Comparison of ENCODE assay signal across 25 cellular contexts in the genomic region with DNA sequence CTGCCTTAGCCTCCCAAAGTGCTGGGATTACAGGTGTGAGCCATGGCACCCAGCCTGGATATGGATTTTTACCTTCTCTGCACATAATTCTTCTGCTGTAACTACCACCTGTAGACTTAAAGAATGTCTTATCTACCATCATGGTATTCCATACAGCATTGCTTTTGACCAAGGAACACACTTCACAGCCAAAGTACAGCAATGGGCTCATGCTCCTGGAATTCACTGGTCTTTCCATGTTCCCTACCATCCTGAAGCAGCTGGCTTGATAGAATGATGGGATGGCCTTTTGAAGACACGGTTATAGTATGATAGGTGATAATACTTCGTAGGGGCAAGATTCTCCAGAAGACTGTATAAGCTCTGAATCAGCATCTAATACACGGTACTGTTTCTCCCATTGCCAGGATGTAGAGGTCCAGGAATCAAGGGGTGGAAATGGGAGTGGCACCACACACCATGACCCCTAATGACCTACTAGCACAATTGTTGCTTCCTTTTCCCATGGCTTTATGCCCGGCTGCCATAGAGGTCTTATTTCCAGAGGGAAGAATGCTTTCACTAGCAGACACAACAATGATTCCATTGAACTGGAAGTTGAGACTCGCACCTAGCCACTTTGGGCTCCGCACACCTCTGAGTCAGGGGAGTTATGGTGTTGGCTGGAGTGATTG.
"Had no signal": no experiment of that assay in that cellular context is flagged by ENCODE, and none has a peak within 500 bp of the region (broad histone marks: within the 10 kb centered on the region; RNA-seq: fewer than 3 reads in every experiment).

No MANE protein-coding gene starts in this region.

- FAIRE-seq: keratinocyte, pancreas had no signal

- H3K36me3 ChIP-seq: colonic mucosa, esophagus muscularis mucosa, pancreas, prostate gland, WERI-Rb-1 had no signal

- H3K27ac ChIP-seq: colonic mucosa, esophagus muscularis mucosa, foreskin keratinocyte, pancreas, prostate gland, testis, WERI-Rb-1 had no signal

- H3K4me1 ChIP-seq: colonic mucosa, esophagus muscularis mucosa, foreskin keratinocyte, pancreas, prostate gland, testis had no signal

- ATAC-seq: activated CD4-positive, CD25-positive, alpha-beta regulatory T cell treated with anti-CD3 and anti-CD28 coated beads, Interleukin-2, amount 50 U/mL, for 24 hours; effector memory CD8-positive, alpha-beta T cell; foreskin keratinocyte; left colon; pancreas; SK-N-SH treated with all-trans-retinoic acid at 6 μM for 48 hours; T-helper 17 cell had no signal

- H3K9me3 ChIP-seq: colonic mucosa, esophagus muscularis mucosa, pancreas, prostate gland, testis had no signal

- H3K27me3 ChIP-seq: colonic mucosa, esophagus muscularis mucosa, pancreas, testis had no signal

- DNase-seq: activated CD4-positive, alpha-beta T cell treated with anti-CD3 and anti-CD28 coated beads for 48 hours; activated CD4-positive, alpha-beta T cell treated with anti-CD3 and anti-CD28 coated beads, Interleukin-2, amount 50 U/mL, for 48 hours; activated CD8-positive, alpha-beta memory T cell treated with anti-CD3 and anti-CD28 coated beads for 24 hours; activated effector memory CD4-positive, alpha-beta T cell treated with Interleukin-2 at 50 U/mL for 16 hours; activated naive CD4-positive, alpha-beta T cell treated with Interleukin-2 at 50 U/mL for 16 hours; anterior cingulate cortex; cerebellar nuclear complex; colonic mucosa; effector memory CD8-positive, alpha-beta T cell; foreskin keratinocyte; left colon; nephron progenitor cell; nucleus accumbens; pancreas; stimulated activated naive CD4-positive, alpha-beta T cell; T-helper 17 cell; T1000; testis; WERI-Rb-1 had no signal

- H3K4me3 ChIP-seq: colonic mucosa, esophagus muscularis mucosa, lung, pancreas, prostate gland, testis had no signal
